Comparison of ENCODE assay signal across 22 cellular contexts in genomic region chr7:139125637-139126036, GRCh38.
"Had no signal": no experiment of that assay in that cellular context is flagged by ENCODE, and none has a peak within 500 bp of the region (broad histone marks: within the 10 kb centered on the region; RNA-seq: fewer than 3 reads in every experiment).

No MANE protein-coding gene starts in this region.

- DNase-seq: activated CD4-positive, alpha-beta T cell treated with anti-CD3 and anti-CD28 coated beads, Interleukin-2, amount 50 U/mL, for 4 hours; activated CD8-positive, alpha-beta memory T cell treated with anti-CD3 and anti-CD28 coated beads for 24 hours; activated CD8-positive, alpha-beta memory T cell treated with anti-CD3 and anti-CD28 coated beads, Interleukin-2, amount 50 U/mL, for 48 hours; activated naive CD4-positive, alpha-beta T cell; activated T-cell treated with anti-CD3 and anti-CD28 coated beads, Interleukin-2, amount 50 U/mL, for 4 hours; adrenal gland; effector memory CD4-positive, alpha-beta T cell; glutamatergic neuron; lower lobe of right lung; naive thymus-derived CD4-positive, alpha-beta T cell; stimulated activated CD4-positive, alpha-beta T cell treated with anti-CD3 and anti-CD28 coated beads, Interleukin-4, amount 100 ng/mL, for 24 hours; stimulated activated naive CD4-positive, alpha-beta T cell treated with Interleukin-2 at 50 U/mL for 16 hours; T-helper 1 cell; upper lobe of left lung had no signal

- H3K9me3 ChIP-seq: adrenal gland, breast epithelium, esophagus muscularis mucosa, lower lobe of right lung, upper lobe of left lung had no signal

- H3K27me3 ChIP-seq: adrenal gland, breast epithelium, upper lobe of left lung had no signal

- H3K9ac ChIP-seq: neural progenitor cell had no signal

- H3K4me3 ChIP-seq: adrenal gland, breast epithelium, esophagus muscularis mucosa, hepatocyte, lower lobe of right lung, neural progenitor cell, upper lobe of left lung had no signal

- H3K27ac ChIP-seq: adrenal gland, breast epithelium, esophagus muscularis mucosa, hepatocyte, lower lobe of right lung, neural progenitor cell, upper lobe of left lung had no signal

- H3K36me3 ChIP-seq: adrenal gland, breast epithelium, esophagus muscularis mucosa, lower lobe of right lung, neural progenitor cell, upper lobe of left lung had no signal

- ATAC-seq: activated T-cell treated with anti-CD3 and anti-CD28 coated beads, Interleukin-2, amount 50 U/mL, for 4 hours; lower lobe of right lung; naive thymus-derived CD4-positive, alpha-beta T cell had no signal

- FAIRE-seq: colon, endothelial cell of umbilical vein, frontal cortex, TTC549 had no signal

- H3K4me2 ChIP-seq: hepatocyte, neural progenitor cell had no signal

- H2AFZ ChIP-seq: hepatocyte, neural progenitor cell had no signal

- H3K79me2 ChIP-seq: hepatocyte had no signal

- H3K4me1 ChIP-seq: adrenal gland, breast epithelium, esophagus muscularis mucosa, lower lobe of right lung, neural progenitor cell, upper lobe of left lung had no signal
